ENCODE assay signal across 13 cellular contexts in the genomic region with DNA sequence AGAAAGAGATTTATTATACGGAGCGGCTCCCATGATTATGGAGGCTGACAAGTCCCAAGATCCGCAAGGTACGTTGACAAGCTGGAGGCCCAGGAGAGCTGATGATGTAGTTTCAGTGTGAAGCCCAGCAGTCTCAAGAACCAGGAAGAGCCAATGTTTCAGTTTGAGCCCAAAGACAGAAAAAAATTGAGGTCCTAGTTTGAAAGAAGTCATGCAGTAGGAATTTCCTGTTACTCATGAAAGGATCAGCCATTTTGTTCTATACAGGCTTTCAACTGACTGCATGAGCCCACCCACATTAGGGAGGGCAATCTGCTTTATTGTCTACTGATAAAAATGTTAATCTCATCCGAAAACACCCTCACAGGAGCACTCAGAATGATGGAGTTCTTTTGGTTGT. TPM values are rescaled to one million over a fixed set of nuclear protein-coding genes. Genes with fewer than 3 reads are reported as not detected.
DNase-seq lines count a peak whose midpoint lies in the region; ATAC-seq, FAIRE-seq and TF ChIP-seq lines count a peak whose summit lies in the region.
"Had no signal": no experiment of that assay in that cellular context is flagged by ENCODE, and none has a peak within 500 bp of the region (broad histone marks: within the 10 kb centered on the region; RNA-seq: fewer than 3 reads in every experiment).

No MANE protein-coding gene starts in this region.

- no peak for ATAC-seq in HG03108 (IDR thresholded peaks at IDR 0.05; ENCODE audit: unreplicated experiment)
- ATAC-seq: sciatic nerve had no signal

- no peaks in the 10 kb centered on the region for H3K79me2 ChIP-seq in astrocyte (ENCODE audit: insufficient read depth, low read length)

- no peaks in the 10 kb centered on the region for H4K20me1 ChIP-seq in astrocyte (ENCODE audit: insufficient read depth, low read length)

- H3K27me3 ChIP-seq in astrocyte (ENCODE audit: insufficient read depth, low read length) (no peaks in the 10 kb centered on the region), tibial artery (no peaks in the 10 kb centered on the region)

- H3K9me3 Mint-ChIP-seq in HFFc6 = no peaks in the 10 kb centered on the region
- H3K9me3 Mint-ChIP-seq in astrocyte (ENCODE audit: unreplicated experiment) = no peaks in the 10 kb centered on the region

- peak overlapping the region; percentile 70 for H3K4me2 ChIP-seq in astrocyte (ENCODE audit: low read length)

- intact Hi-C loops in tibial artery (cut with DNase I; ENCODE audit: low total_unique reads) = no loop called here

- H3K9ac ChIP-seq in astrocyte (ENCODE audit: low read length) = peak overlapping the region; percentile 13

- H2AFZ ChIP-seq in astrocyte (ENCODE audit: low read depth, low read length) = peak overlapping the region; percentile 72

- H3K4me3 ChIP-seq in astrocyte (ENCODE audit: insufficient read depth, low read depth, low read length) (no peak overlapping the region), tibial artery (no peak overlapping the region)

- no peak overlapping the region for H3K27ac Mint-ChIP-seq in HFFc6
- peak overlapping the region; percentile 94 for H3K27ac Mint-ChIP-seq in astrocyte (ENCODE audit: unreplicated experiment)

- H3K4me1 Mint-ChIP-seq in HFFc6 (ENCODE audit: low read depth) = no peaks in the 10 kb centered on the region; the same call in 1 of the 2 replicates
- peaks cover 24% of the 10 kb centered on the region for H3K4me1 Mint-ChIP-seq in astrocyte (ENCODE audit: low read depth, unreplicated experiment)

- H3K27ac ChIP-seq in astrocyte (ENCODE audit: low read depth, low read length) (peak overlapping the region; percentile 78), caudate nucleus (ENCODE audit: low read depth, low read length) (no peak overlapping the region), tibial artery (peak overlapping the region in 1 of 2 donors; percentile 6)

- H3K27me3 Mint-ChIP-seq in HFFc6 (ENCODE audit: insufficient read depth) (peaks cover 4% of the 10 kb centered on the region; the same call in 1 of the 2 replicates), astrocyte (ENCODE audit: low read depth, unreplicated experiment) (no peaks in the 10 kb centered on the region)

- peak overlapping the region; percentile 60 for H3K4me3 Mint-ChIP-seq in HFFc6
- H3K4me3 Mint-ChIP-seq in astrocyte (ENCODE audit: unreplicated experiment) = no peak overlapping the region

- FAIRE-seq in astrocyte (lab: Jason Lieb, UNC) = peak; percentile 94

- H3K36me3 ChIP-seq in astrocyte (ENCODE audit: insufficient read depth, low read length) = no peaks in the 10 kb centered on the region
- no peaks in the 10 kb centered on the region for H3K36me3 ChIP-seq in tibial artery

- TF ChIP-seq CTCF in HFFc6 (IDR thresholded peaks at IDR 0.05) (no peak), astrocyte (IDR thresholded peaks at IDR 0.05; ENCODE audit: insufficient read depth, low read depth, low read length) (no peak), tibial artery (IDR thresholded peaks at IDR 0.05) (no peak)

- H3K36me3 Mint-ChIP-seq in HFFc6 (ENCODE audit: low read depth) (peaks cover 16% of the 10 kb centered on the region), astrocyte (ENCODE audit: low read depth, unreplicated experiment) (no peaks in the 10 kb centered on the region)

- H3K4me1 ChIP-seq in astrocyte (ENCODE audit: insufficient read depth, low read length) (peaks cover 18% of the 10 kb centered on the region), tibial artery (peaks cover 0 to 17% (median 0%) of the 10 kb centered on the region in 4 donors)

- DNase-seq in HFFc6 = peak; percentile 82
- DNase-seq in astrocyte (ENCODE audit: low read depth) = peak; percentile 85
- peak; percentile 55 for DNase-seq in foreskin melanocyte
- DNase-seq in stromal cell of bone marrow (ENCODE audit: low read depth) = peak; percentile 43
- DNase-seq in caudate nucleus (lab: John Stamatoyannopoulos, UW) = no peak
- DNase-seq in tibial artery = no peak
- DNase-seq: activated CD4-positive, alpha-beta T cell treated with anti-CD3 and anti-CD28 coated beads, Interleukin-2, amount 50 U/mL, for 4 hours; activated naive CD4-positive, alpha-beta T cell; Karpas-422; NCI-H2107; substantia nigra had no signal

- H3K9me3 ChIP-seq in astrocyte (ENCODE audit: insufficient read depth, low read depth, low read length) = no peaks in the 10 kb centered on the region
- no peaks in the 10 kb centered on the region for H3K9me3 ChIP-seq in tibial artery

RNA-seq across cellular contexts. Expression of a gene that starts 51.5 kb away (rescaled TPM):
- total RNA-seq in HFFc6 (2021; fragmentation: NEBNext Ultra II Directional; extraction: Animal tissue kit (Norgen Biotek cat#: 25700)) = 100 to 1,000 TPM; 109 to 154 (median 119) TPM
- 26.8 TPM in 2 replicates for total RNA-seq in astrocyte

Comparison
In these comparisons a context has a peak if more than half of its experiments do, and no peak if none do; other contexts are left out.
1. DNase-seq: peak in HFFc6 (single experiment), astrocyte (single experiment), foreskin melanocyte (single experiment) and stromal cell of bone marrow (single experiment); none in caudate nucleus (0 of 61) and tibial artery (0 of 2).